ENCODE assay signal across 19 cellular contexts in genomic region chr2:86383844-86384243, GRCh38. TPM values are rescaled to one million over a fixed set of nuclear protein-coding genes. Genes with fewer than 3 reads are reported as not detected.
DNase-seq lines count a peak whose midpoint lies in the region; ATAC-seq and TF ChIP-seq lines count a peak whose summit lies in the region.
"Had no signal": no experiment of that assay in that cellular context is flagged by ENCODE, and none has a peak within 500 bp of the region (broad histone marks: within the 10 kb centered on the region; RNA-seq: fewer than 3 reads in every experiment).

No MANE protein-coding gene starts in this region.

- peak; percentile 59 for DNase-seq in GM04503 (ENCODE audit: low read depth)
- peak; percentile 77 for DNase-seq in amniotic epithelial cell (ENCODE audit: low read depth)
- peak; percentile 80 for DNase-seq in fibroblast of the aortic adventitia (ENCODE audit: low read depth)
- no peak for DNase-seq in psoas muscle
- no peak for DNase-seq in GDM1 (lab: John Stamatoyannopoulos, UW)
- no peak for DNase-seq in NCI-H748 treated with DMSO at 0.1 percent for 48 hours (lab: John Stamatoyannopoulos, UW)
- DNase-seq in NK-92 (lab: John Stamatoyannopoulos, UW; ENCODE audit: unreplicated experiment): no peak
- no peak for DNase-seq in prostate gland (ENCODE audit: low spot score)
- DNase-seq: CD4-positive, alpha-beta T cell; islet precursor cell; naive thymus-derived CD4-positive, alpha-beta T cell; NCI-H1105 treated with DMSO at 0.1 percent for 48 hours; NCI-H446; PC-3; right lobe of liver; stimulated activated naive CD4-positive, alpha-beta T cell treated with Interleukin-2 at 50 U/mL for 16 hours; SW 1271 had no signal

- H3K27ac ChIP-seq in psoas muscle (no peak overlapping the region), prostate gland (no peak overlapping the region)
- H3K27ac ChIP-seq: gastroesophageal sphincter, right lobe of liver had no signal

- peak; percentile 29 to 73 (median 48) for ATAC-seq in psoas muscle
- ATAC-seq: activated CD4-positive, CD25-positive, alpha-beta regulatory T cell treated with anti-CD3 and anti-CD28 coated beads, Interleukin-2, amount 50 U/mL, for 24 hours; gastroesophageal sphincter; naive thymus-derived CD4-positive, alpha-beta T cell; PC-3; right lobe of liver had no signal

- H3K4me1 ChIP-seq in psoas muscle: peaks cover 7% of the 10 kb centered on the region
- H3K4me1 ChIP-seq in prostate gland (replicated peaks): no peaks in the 10 kb centered on the region
- H3K4me1 ChIP-seq: gastroesophageal sphincter, right lobe of liver had no signal

- H3K9me3 ChIP-seq in psoas muscle (no peaks in the 10 kb centered on the region), prostate gland (no peaks in the 10 kb centered on the region)
- H3K9me3 ChIP-seq: gastroesophageal sphincter, right lobe of liver had no signal

- TF ChIP-seq CTCF in fibroblast of the aortic adventitia (IDR thresholded peaks at IDR 0.05; ENCODE audit: insufficient read depth, low read length) (no peak), psoas muscle (IDR thresholded peaks at IDR 0.05) (no peak), prostate gland (IDR thresholded peaks at IDR 0.05) (no peak)

- no peaks in the 10 kb centered on the region for H3K36me3 ChIP-seq in psoas muscle (ENCODE audit: insufficient read depth in 1 of 2, low read depth in 1 of 2)
- no peaks in the 10 kb centered on the region for H3K36me3 ChIP-seq in prostate gland
- H3K36me3 ChIP-seq: gastroesophageal sphincter, right lobe of liver had no signal

- no peaks in the 10 kb centered on the region for H3K27me3 ChIP-seq in psoas muscle (ENCODE audit: insufficient read depth in 3 of 3, low read length in 2 of 3)
- H3K27me3 ChIP-seq in prostate gland (replicated peaks; ENCODE audit: insufficient read depth): no peaks in the 10 kb centered on the region
- H3K27me3 ChIP-seq: gastroesophageal sphincter, right lobe of liver had no signal

- intact Hi-C loops in psoas muscle (cut with DNase I) (no loop called here), prostate gland (cut with DNase I) (no loop called here)

- WGBS in psoas muscle, 3 donors: 3 to 47% (median 38%) methylated on average over 1 of the region's 1 CpG
- 97% methylated on average over 1 of the region's 1 CpG for WGBS in prostate gland

- H3K4me3 ChIP-seq in fibroblast of the aortic adventitia (ENCODE audit: low read depth, low read length) (no peak overlapping the region), psoas muscle (no peak overlapping the region), prostate gland (no peak overlapping the region)
- H3K4me3 ChIP-seq: gastroesophageal sphincter, right lobe of liver had no signal

- TF ChIP-seq POLR2A in prostate gland (IDR thresholded peaks at IDR 0.05): no peak

RNA-seq across cellular contexts. Expression of gene REEP1, which starts 46.4 kb away (rescaled TPM):
- total RNA-seq in fibroblast of the aortic adventitia (ENCODE audit: low replicate concordance): 0.27 TPM in 1 of 2 replicates, not detected in the other
- 10 to 100 TPM in 2 of 4 donors, 1 to 10 TPM in 2; 4.1 to 16.1 (median 9.7) TPM for total RNA-seq in psoas muscle
- 1 to 10 TPM; 1.2 to 8.2 (median 4.8) TPM for polyA plus RNA-seq in psoas muscle
- total RNA-seq in prostate gland: 100 to 1,000 TPM in 1 of 2 donors, 1 to 10 TPM in 1; 6.6 to 224 TPM
- total RNA-seq: CD4-positive, alpha-beta T cell; PC-3 had no signal

RNA-seq across cellular contexts. Expression of gene KDM3A, which starts 57.3 kb away (rescaled TPM):
- 28.9 and 52.5 TPM in 2 replicates for total RNA-seq in fibroblast of the aortic adventitia (ENCODE audit: low replicate concordance)
- 10 to 100 TPM; 20.2 to 34.7 (median 27.4) TPM for total RNA-seq in psoas muscle
- polyA plus RNA-seq in psoas muscle: 10 to 100 TPM; 12.2 to 24.4 (median 15.0) TPM
- 10 to 100 TPM; 24.6 to 56.6 TPM for total RNA-seq in prostate gland

Comparison
In these comparisons a context has a peak if more than half of its experiments do, and no peak if none do; other contexts are left out.
1. DNase-seq: peak in GM04503 (single experiment), amniotic epithelial cell (single experiment) and fibroblast of the aortic adventitia (single experiment); none in psoas muscle (0 of 2), GDM1 (single experiment), NCI-H748 treated with DMSO at 0.1 percent for 48 hours (single experiment), NK-92 (single experiment) and prostate gland (single experiment).